1 cellular context compared by ENCODE assay signal in the genomic region with DNA sequence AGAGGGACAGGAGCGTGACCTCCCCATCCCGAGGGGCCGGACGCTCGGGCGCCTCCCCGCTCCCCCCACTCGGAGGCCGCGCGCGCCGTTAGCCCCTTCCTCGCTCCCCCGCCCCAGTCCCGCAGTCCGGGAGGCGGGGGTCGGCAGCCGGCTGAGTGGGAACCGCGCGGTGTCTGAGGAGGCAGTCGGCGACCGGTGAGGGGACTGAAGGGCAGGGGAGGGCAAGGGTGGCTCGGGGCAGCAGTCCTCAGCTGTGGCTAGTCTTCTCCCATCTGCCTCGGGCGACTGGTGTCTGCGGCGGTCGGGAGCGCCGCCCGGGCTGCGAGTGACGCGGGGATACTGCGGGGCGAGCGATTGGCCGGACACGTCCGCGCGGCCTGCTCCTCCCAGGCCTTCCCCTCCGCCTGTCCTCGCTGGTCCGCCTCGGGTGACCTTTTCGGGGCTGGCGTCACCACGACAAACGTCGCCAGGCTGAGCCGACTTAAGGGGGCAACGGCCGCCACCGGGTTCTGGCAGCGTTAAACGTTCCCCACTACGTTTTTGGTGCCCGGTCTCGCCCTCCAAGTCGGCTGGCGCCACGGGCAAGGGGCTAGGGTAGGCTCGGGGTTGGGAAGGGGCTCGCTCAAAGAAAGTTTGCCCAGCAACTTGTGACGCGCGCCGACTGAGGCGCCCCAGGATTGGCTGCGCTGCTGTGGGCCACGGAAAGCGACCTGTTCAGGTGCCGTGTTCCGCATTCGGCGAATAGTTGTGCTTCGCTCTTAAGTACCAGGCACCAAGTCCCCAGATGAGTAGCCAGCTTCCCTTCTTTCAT.
TF ChIP-seq lines count a peak whose summit lies in the region.

No MANE protein-coding gene starts in this region.

TF ChIP-seq in HepG2, 621 proteins besides CTCF, POLR2A, EP300 and RAD21 (continued from another document and continues in another):
- no peak; the same call in 1 of the 2 replicates for TF ChIP-seq STAT6 (CRISPR knock-in tag; IDR thresholded peaks at IDR 0.05; ENCODE audit: borderline replicate concordance)
- no peak for TF ChIP-seq SNRNP70 (IDR thresholded peaks at IDR 0.05; ENCODE audit: low read depth, low read length)
- TF ChIP-seq U2AF1 (optimal IDR thresholded peaks at IDR 0.05; ENCODE audit: low read depth, low read length): peak; percentile 61
- TF ChIP-seq ZNF414 (CRISPR knock-in tag; IDR thresholded peaks at IDR 0.05): peak; percentile 45; the same call in 1 of the 2 replicates
- TF ChIP-seq, protein P1, sequence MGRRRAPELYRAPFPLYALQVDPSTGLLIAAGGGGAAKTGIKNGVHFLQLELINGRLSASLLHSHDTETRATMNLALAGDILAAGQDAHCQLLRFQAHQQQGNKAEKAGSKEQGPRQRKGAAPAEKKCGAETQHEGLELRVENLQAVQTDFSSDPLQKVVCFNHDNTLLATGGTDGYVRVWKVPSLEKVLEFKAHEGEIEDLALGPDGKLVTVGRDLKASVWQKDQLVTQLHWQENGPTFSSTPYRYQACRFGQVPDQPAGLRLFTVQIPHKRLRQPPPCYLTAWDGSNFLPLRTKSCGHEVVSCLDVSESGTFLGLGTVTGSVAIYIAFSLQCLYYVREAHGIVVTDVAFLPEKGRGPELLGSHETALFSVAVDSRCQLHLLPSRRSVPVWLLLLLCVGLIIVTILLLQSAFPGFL (CRISPR knock-in tag; IDR thresholded peaks at IDR 0.05): 0 out of 2 replicates have a peak, but pooled peaks have one; percentile 64
- 0 out of 2 replicates have a peak, but pooled peaks have one; percentile 72 for TF ChIP-seq ZNF75D (CRISPR knock-in tag; IDR thresholded peaks at IDR 0.05; ENCODE audit: borderline replicate concordance)
- TF ChIP-seq ZNF646 (CRISPR knock-in tag; IDR thresholded peaks at IDR 0.05): no peak
- TF ChIP-seq, protein P2, sequence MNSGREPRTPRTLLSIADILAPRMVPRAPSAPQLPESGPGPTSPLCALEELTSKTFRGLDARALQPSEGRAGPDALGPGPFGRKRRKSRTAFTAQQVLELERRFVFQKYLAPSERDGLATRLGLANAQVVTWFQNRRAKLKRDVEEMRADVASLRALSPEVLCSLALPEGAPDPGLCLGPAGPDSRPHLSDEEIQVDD (CRISPR knock-in tag; IDR thresholded peaks at IDR 0.05; ENCODE audit: borderline replicate concordance): peak; percentile 38; the same call in 1 of the 2 replicates
- no peak for TF ChIP-seq ZBTB10 (CRISPR knock-in tag; IDR thresholded peaks at IDR 0.05; ENCODE audit: borderline replicate concordance)
- TF ChIP-seq ZBTB21 (CRISPR knock-in tag; IDR thresholded peaks at IDR 0.05): no peak
- 0 out of 2 replicates have a peak, but pooled peaks have one; percentile 59 for TF ChIP-seq SNAPC4 (CRISPR knock-in tag; IDR thresholded peaks at IDR 0.05)
- TF ChIP-seq SKIL (CRISPR knock-in tag; IDR thresholded peaks at IDR 0.05; ENCODE audit: borderline replicate concordance): no peak
- TF ChIP-seq NR3C1 (CRISPR knock-in tag; IDR thresholded peaks at IDR 0.05): no peak
- no peak; the same call in 1 of the 2 replicates for TF ChIP-seq PPARG (CRISPR knock-in tag; conservative IDR thresholded peaks at IDR 0.05)
- TF ChIP-seq ZNF7 (CRISPR knock-in tag; IDR thresholded peaks at IDR 0.05): no peak
- no peak for TF ChIP-seq FLYWCH1 (CRISPR knock-in tag; IDR thresholded peaks at IDR 0.05)
- TF ChIP-seq, protein P3, sequence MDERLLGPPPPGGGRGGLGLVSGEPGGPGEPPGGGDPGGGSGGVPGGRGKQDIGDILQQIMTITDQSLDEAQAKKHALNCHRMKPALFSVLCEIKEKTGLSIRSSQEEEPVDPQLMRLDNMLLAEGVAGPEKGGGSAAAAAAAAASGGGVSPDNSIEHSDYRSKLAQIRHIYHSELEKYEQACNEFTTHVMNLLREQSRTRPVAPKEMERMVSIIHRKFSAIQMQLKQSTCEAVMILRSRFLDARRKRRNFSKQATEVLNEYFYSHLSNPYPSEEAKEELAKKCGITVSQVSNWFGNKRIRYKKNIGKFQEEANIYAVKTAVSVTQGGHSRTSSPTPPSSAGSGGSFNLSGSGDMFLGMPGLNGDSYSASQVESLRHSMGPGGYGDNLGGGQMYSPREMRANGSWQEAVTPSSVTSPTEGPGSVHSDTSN (CRISPR knock-in tag; IDR thresholded peaks at IDR 0.05): no peak
- peak; percentile 80; the same call in 1 of the 2 replicates for TF ChIP-seq NAIF1 (CRISPR knock-in tag; IDR thresholded peaks at IDR 0.05; ENCODE audit: borderline replicate concordance)
- peak; percentile 51; the same call in 1 of the 2 replicates for TF ChIP-seq MAF1 (CRISPR knock-in tag; IDR thresholded peaks at IDR 0.05; ENCODE audit: borderline replicate concordance)
